12 cellular contexts compared by ENCODE assay signal in genomic region chr5:57441557-57441956, GRCh38. TPM values are rescaled to one million over a fixed set of nuclear protein-coding genes. Genes with fewer than 3 reads are reported as not detected.
A peak's percentile ranks its signal among the peaks of the same experiment; 100 is the strongest.
DNase-seq lines count a peak whose midpoint lies in the region; ATAC-seq, FAIRE-seq and TF ChIP-seq lines count a peak whose summit lies in the region.
"Had no signal": no experiment of that assay in that cellular context is flagged by ENCODE, and none has a peak within 500 bp of the region (broad histone marks: within the 10 kb centered on the region; RNA-seq: fewer than 3 reads in every experiment).

No MANE protein-coding gene starts in this region.

- no peak overlapping the region for H2BK15ac ChIP-seq in neuronal stem cell (ENCODE audit: low read length)

- H3K4me3 ChIP-seq in foreskin fibroblast (ENCODE audit: low read depth in 1 of 2, low read length in 2 of 2) (peak overlapping the region in 1 of 2 donors; percentile 0), neuronal stem cell (ENCODE audit: low read length in 2 of 2) (no peak overlapping the region), left ventricle myocardium inferior (no peak overlapping the region)
- H3K4me3 ChIP-seq: lower lobe of right lung had no signal

- peak; percentile 97 for DNase-seq in A172 (ENCODE audit: low spot score)
- peak; percentile 40 for DNase-seq in H54 (ENCODE audit: insufficient read length, low spot score)
- peak; percentile 97 to 98 for DNase-seq in foreskin fibroblast
- no peak for DNase-seq in neuronal stem cell (ENCODE audit: low spot score)
- DNase-seq in left ventricle myocardium inferior: no peak
- DNase-seq in SHP77 treated with DMSO at 0.1 percent for 48 hours (lab: John Stamatoyannopoulos, UW): no peak
- DNase-seq: activated CD4-positive, alpha-beta memory T cell treated with anti-CD3 and anti-CD28 coated beads for 36 hours; CD4-positive, CD25-positive, alpha-beta regulatory T cell; lower lobe of right lung had no signal

- H2BK12ac ChIP-seq in neuronal stem cell (ENCODE audit: low read length): no peak overlapping the region

- no peak overlapping the region for H3K27ac ChIP-seq in neuronal stem cell (replicated peaks; ENCODE audit: low read length)
- no peak overlapping the region for H3K27ac ChIP-seq in left ventricle myocardium inferior (replicated peaks)
- H3K27ac ChIP-seq: lower lobe of right lung had no signal

- H2AK5ac ChIP-seq in neuronal stem cell (ENCODE audit: low read depth, low read length): no peak overlapping the region

- no peak overlapping the region for H3K4ac ChIP-seq in neuronal stem cell (ENCODE audit: low read length)

- no peak overlapping the region for H2AFZ ChIP-seq in neuronal stem cell (ENCODE audit: low read length)

- no peak overlapping the region for H3K4me2 ChIP-seq in neuronal stem cell (ENCODE audit: insufficient read depth, low read length, poor library complexity, severe bottlenecking)

- H3K4me1 ChIP-seq in neuronal stem cell (ENCODE audit: control insufficient read depth in 2 of 2, insufficient read depth in 1 of 2, low read depth in 1 of 2, low read length in 2 of 2) (no peaks in the 10 kb centered on the region), left ventricle myocardium inferior (peaks cover 33% of the 10 kb centered on the region)
- H3K4me1 ChIP-seq: lower lobe of right lung had no signal

- no peak overlapping the region for H2BK120ac ChIP-seq in neuronal stem cell (ENCODE audit: low read depth, low read length)

- no peak overlapping the region for H4K8ac ChIP-seq in neuronal stem cell (ENCODE audit: low read depth, low read length)

- TF ChIP-seq POLR2A in H54 (IDR thresholded peaks at IDR 0.05; ENCODE audit: low read depth, low read length): no peak

- no peak overlapping the region for H3K23ac ChIP-seq in neuronal stem cell (ENCODE audit: low read depth, low read length, poor library complexity)

- peak; percentile 89 for FAIRE-seq in H54 (lab: Jason Lieb, UNC)

- H3K14ac ChIP-seq in neuronal stem cell (ENCODE audit: low read length): no peak overlapping the region

- no peak overlapping the region for H3K18ac ChIP-seq in neuronal stem cell (ENCODE audit: low read length)

- no peaks in the 10 kb centered on the region for H3K79me1 ChIP-seq in neuronal stem cell (ENCODE audit: low read depth, low read length)

- no peaks in the 10 kb centered on the region for H3K9me3 ChIP-seq in neuronal stem cell (replicated peaks in 1 of 2; ENCODE audit: control insufficient read depth in 2 of 2, insufficient read depth in 1 of 2, low read depth in 1 of 2, low read length in 2 of 2)
- H3K9me3 ChIP-seq in left ventricle myocardium inferior (replicated peaks): no peaks in the 10 kb centered on the region
- H3K9me3 ChIP-seq: lower lobe of right lung had no signal

- ATAC-seq in SK-N-SH treated with all-trans-retinoic acid at 6 μM for 48 hours (peak; percentile 89), HG03457 (IDR thresholded peaks at IDR 0.05; ENCODE audit: unreplicated experiment) (no peak)
- ATAC-seq: lower lobe of right lung had no signal

- no peak overlapping the region for H2BK5ac ChIP-seq in neuronal stem cell (ENCODE audit: low read length)

- H3K27me3 ChIP-seq in neuronal stem cell (ENCODE audit: control insufficient read depth in 3 of 3, insufficient read depth in 3 of 3, low read depth in 1 of 3, low read length in 3 of 3) (peaks cover 0 to 4% (median 0%) of the 10 kb centered on the region in 3 experiments), left ventricle myocardium inferior (ENCODE audit: low read depth) (no peaks in the 10 kb centered on the region)

- TF ChIP-seq CTCF in foreskin fibroblast (IDR thresholded peaks at IDR 0.05; ENCODE audit: low read depth, low read length): no peak
- TF ChIP-seq CTCF in left ventricle myocardium inferior (IDR thresholded peaks at IDR 0.05; ENCODE audit: borderline replicate concordance): no peak

- intact Hi-C loops in left ventricle myocardium inferior (cut with micrococcal nuclease): no loop called here

- no peak overlapping the region for H3K9ac ChIP-seq in neuronal stem cell (ENCODE audit: low read depth, low read length, poor library complexity)

- H4K91ac ChIP-seq in neuronal stem cell (ENCODE audit: low read depth, low read length, poor library complexity): no peak overlapping the region

- no CpG with 5 or more reads among the region's 2 CpGs for WGBS in neuronal stem cell (ENCODE audit: extremely low coverage in 2 of 2, insufficient read length in 2 of 2, insufficient replicate concordance in 1 of 2), 2 donors

- H3K36me3 ChIP-seq in neuronal stem cell (replicated peaks in 1 of 2; ENCODE audit: control insufficient read depth in 2 of 2, insufficient read depth in 2 of 2, low read length in 2 of 2) (no peaks in the 10 kb centered on the region), left ventricle myocardium inferior (no peaks in the 10 kb centered on the region)
- H3K36me3 ChIP-seq: lower lobe of right lung had no signal

TF ChIP-seq in SK-N-SH treated with all-trans-retinoic acid at 6 μM for 48 hours, 23 proteins besides CTCF, POLR2A, EP300 and RAD21:
- TF ChIP-seq ZNF70 (CRISPR knock-in tag; IDR thresholded peaks at IDR 0.05) (no peak), TCF4 (CRISPR knock-in tag; IDR thresholded peaks at IDR 0.05; ENCODE audit: borderline replicate concordance) (no peak), BACH2 (CRISPR knock-in tag; IDR thresholded peaks at IDR 0.05; ENCODE audit: borderline replicate concordance) (no peak), ARNTL (CRISPR knock-in tag; IDR thresholded peaks at IDR 0.05; ENCODE audit: borderline replicate concordance, low read depth) (no peak), ZNF565 (CRISPR knock-in tag; conservative IDR thresholded peaks at IDR 0.05; ENCODE audit: low read depth) (no peak), PPARA (CRISPR knock-in tag; IDR thresholded peaks at IDR 0.05; ENCODE audit: borderline replicate concordance) (no peak), CSDC2 (CRISPR knock-in tag; IDR thresholded peaks at IDR 0.05) (no peak), CREB5 (CRISPR knock-in tag; IDR thresholded peaks at IDR 0.05; ENCODE audit: low read depth) (no peak), CSRNP3 (CRISPR knock-in tag; IDR thresholded peaks at IDR 0.05) (no peak), ZC3H10 (CRISPR knock-in tag; IDR thresholded peaks at IDR 0.05) (no peak), PATZ1 (CRISPR knock-in tag; IDR thresholded peaks at IDR 0.05; ENCODE audit: borderline replicate concordance) (no peak), ZNF8 (CRISPR knock-in tag; IDR thresholded peaks at IDR 0.05) (no peak), POU6F1 (CRISPR knock-in tag; IDR thresholded peaks at IDR 0.05; ENCODE audit: borderline replicate concordance, low read depth) (no peak)

RNA-seq across cellular contexts. Expression of gene ACTBL2, which starts 41.1 kb away (rescaled TPM):
- total RNA-seq in A172 (2014; rRNA removed; shearing (Covaris generic)): 0.05 TPM in 1 of 2 replicates, not detected in the other
- polyA plus RNA-seq in neuronal stem cell (2013, experiment 1 of 2): not detected
- not detected for polyA plus RNA-seq in neuronal stem cell (2013, experiment 2 of 2)
- not detected for total RNA-seq in left ventricle myocardium inferior
- total RNA-seq: activated CD4-positive, alpha-beta memory T cell treated with anti-CD3 and anti-CD28 coated beads for 36 hours; CD4-positive, CD25-positive, alpha-beta regulatory T cell; lower lobe of right lung; urinary bladder had no signal
- polyA plus RNA-seq: CD4-positive, CD25-positive, alpha-beta regulatory T cell; urinary bladder had no signal

Comparison
In these comparisons a context has a peak if more than half of its experiments do, and no peak if none do; other contexts are left out.
1. DNase-seq: peak in A172 (single experiment), H54 (single experiment) and foreskin fibroblast (2 of 2); none in neuronal stem cell (single experiment), left ventricle myocardium inferior (single experiment) and SHP77 treated with DMSO at 0.1 percent for 48 hours (single experiment).